In the genomic region with DNA sequence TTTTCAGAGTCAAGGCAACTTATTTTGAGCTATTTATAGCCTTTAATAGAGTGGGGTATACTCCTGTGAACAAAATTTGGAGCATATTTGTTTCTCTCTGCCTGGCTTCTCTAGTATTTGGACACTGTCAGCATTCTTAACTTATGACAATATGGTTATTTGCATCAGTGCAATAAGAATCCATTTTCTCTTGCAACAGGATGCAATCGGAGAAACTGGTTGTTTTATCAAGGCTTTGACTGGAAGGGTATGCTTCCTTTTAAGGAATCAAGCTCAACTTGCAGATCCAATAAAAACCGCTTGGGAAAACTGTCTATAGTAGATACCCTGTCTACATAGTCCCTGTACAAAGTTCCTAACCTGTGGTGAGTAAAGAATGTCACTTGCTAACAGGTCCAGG, we compare ENCODE assay signal across 22 cellular contexts.
A peak's percentile ranks its signal among the peaks of the same experiment; 100 is the strongest.
DNase-seq lines count a peak whose midpoint lies in the region; ATAC-seq and TF ChIP-seq lines count a peak whose summit lies in the region.
"Had no signal": no experiment of that assay in that cellular context is flagged by ENCODE, and none has a peak within 500 bp of the region (broad histone marks: within the 10 kb centered on the region; RNA-seq: fewer than 3 reads in every experiment).

No MANE protein-coding gene starts in this region.

- H3K4me3 Mint-ChIP-seq in osteocyte (ENCODE audit: unreplicated experiment): no peak overlapping the region
- H3K4me3 Mint-ChIP-seq: activated B cell treated with CpG ODN at 0.5 μM for 24 hours; B cell; neural progenitor cell; T-helper 1 cell treated with Interleukin-12 subunit alpha and Interleukin-12 subunit beta and Interleukin-4 antibody, amounts not matched to agents 30 μg/mL and 1 μg/mL, for 36 hours had no signal

- H3K4me1 Mint-ChIP-seq in osteocyte (ENCODE audit: unreplicated experiment): peaks cover 17% of the 10 kb centered on the region
- H3K4me1 Mint-ChIP-seq: activated B cell treated with CpG ODN at 0.5 μM for 24 hours, B cell had no signal

- TF ChIP-seq CTCF in osteocyte (IDR thresholded peaks at IDR 0.05): no peak

- peak; percentile 65 for DNase-seq in EL
- peak; percentile 27 for DNase-seq in SK-MEL-5 (ENCODE audit: low read depth, low spot score)
- no peak for DNase-seq in epithelial cell of prostate (ENCODE audit: low read depth, low spot score)
- no peak for DNase-seq in osteocyte (ENCODE audit: extremely low spot score, unreplicated experiment)
- no peak for DNase-seq in DMS79 treated with DMSO at 0.1 percent for 48 hours (lab: John Stamatoyannopoulos, UW)
- DNase-seq in HT-29 (ENCODE audit: low spot score): no peak
- DNase-seq: activated B cell treated with CpG ODN at 0.5 μM for 24 hours; activated effector memory CD4-positive, alpha-beta T cell treated with Interleukin-2 at 50 U/mL for 16 hours; amygdala; cortex of kidney; DMS 273 treated with DMSO at 0.1 percent for 48 hours; hippocampal formation; kidney glomerular epithelial cell; NCI-H1092 treated with DMSO at 0.1 percent for 48 hours; stimulated activated CD4-positive, alpha-beta T cell treated with anti-CD3 and anti-CD28 coated beads, Interleukin-1b, Interleukin-23, amount 100 ng/mL, for 48 hours; substantia nigra had no signal

- H3K36me3 Mint-ChIP-seq in osteocyte (ENCODE audit: unreplicated experiment): peaks cover 9% of the 10 kb centered on the region

- H3K27me3 Mint-ChIP-seq in osteocyte (ENCODE audit: unreplicated experiment): no peaks in the 10 kb centered on the region
- H3K27me3 Mint-ChIP-seq: activated B cell treated with CpG ODN at 0.5 μM for 24 hours, B cell had no signal

- H3K27ac ChIP-seq in epithelial cell of prostate: peak overlapping the region; percentile 6
- H3K27ac ChIP-seq: neural progenitor cell had no signal

- H3K27ac Mint-ChIP-seq in osteocyte (ENCODE audit: unreplicated experiment): peak overlapping the region; percentile 56
- H3K27ac Mint-ChIP-seq: activated B cell treated with CpG ODN at 0.5 μM for 24 hours; B cell; neural progenitor cell; T-helper 1 cell treated with Interleukin-12 subunit alpha and Interleukin-12 subunit beta and Interleukin-4 antibody, amounts not matched to agents 30 μg/mL and 1 μg/mL, for 36 hours had no signal

- in situ Hi-C loops in SK-MEL-5 (cut with HindIII; ENCODE audit: low pct_unique_long_range_greater_than_20kb, low sequenced_read_pairs): no loop called here

- H3K9me3 Mint-ChIP-seq in osteocyte (ENCODE audit: unreplicated experiment): no peaks in the 10 kb centered on the region

- ATAC-seq in GM18502 (IDR thresholded peaks at IDR 0.05; ENCODE audit: poor library complexity, unreplicated experiment): no peak
- no peak for ATAC-seq in HG02840 (IDR thresholded peaks at IDR 0.05; ENCODE audit: low FRiP score, unreplicated experiment)
- ATAC-seq: K562 had no signal

Comparison
In these comparisons a context has a peak if more than half of its experiments do, and no peak if none do; other contexts are left out.
1. DNase-seq: peak in EL (single experiment) and SK-MEL-5 (single experiment); none in epithelial cell of prostate (single experiment), osteocyte (single experiment), DMS79 treated with DMSO at 0.1 percent for 48 hours (single experiment) and HT-29 (single experiment).